20 cellular contexts compared by ENCODE assay signal in genomic region chr4:158099686-158100085, GRCh38.
"Had no signal": no experiment of that assay in that cellular context is flagged by ENCODE, and none has a peak within 500 bp of the region (broad histone marks: within the 10 kb centered on the region; RNA-seq: fewer than 3 reads in every experiment).

No MANE protein-coding gene starts in this region.

- H3K4me3 ChIP-seq: heart left ventricle, mucosa of descending colon, prostate gland, skin epidermis, suprapubic skin, thyroid gland, upper lobe of left lung, uterus had no signal

- H3K27me3 Mint-ChIP-seq: dendritic cell treated with granulocyte-macrophage colony-stimulating factor and Interleukin-4, amounts not matched to agents 40 ng/mL and 50 ng/mL, for 4 days had no signal

- H3K4me3 Mint-ChIP-seq: dendritic cell treated with granulocyte-macrophage colony-stimulating factor and Interleukin-4, amounts not matched to agents 40 ng/mL and 50 ng/mL, for 4 days; naive thymus-derived CD8-positive, alpha-beta T cell had no signal

- H3K27ac ChIP-seq: heart left ventricle, parathyroid adenoma, prostate gland, skin epidermis, suprapubic skin, thyroid gland, upper lobe of left lung, uterus had no signal

- H3K4me1 ChIP-seq: parathyroid adenoma, prostate gland, thyroid gland, upper lobe of left lung, uterus had no signal

- H2AFZ ChIP-seq: parathyroid adenoma had no signal

- H3K9ac ChIP-seq: parathyroid adenoma had no signal

- H3K36me3 ChIP-seq: heart left ventricle, prostate gland, suprapubic skin, thyroid gland, upper lobe of left lung, uterus had no signal

- H3K36me3 Mint-ChIP-seq: naive thymus-derived CD8-positive, alpha-beta T cell had no signal

- H3K27ac Mint-ChIP-seq: dendritic cell treated with granulocyte-macrophage colony-stimulating factor and Interleukin-4, amounts not matched to agents 40 ng/mL and 50 ng/mL, for 4 days; naive thymus-derived CD8-positive, alpha-beta T cell had no signal

- DNase-seq: cerebellar nuclear complex; foreskin melanocyte; heart left ventricle; hippocampal formation; kidney glomerular epithelial cell; mucosa of descending colon; naive thymus-derived CD8-positive, alpha-beta T cell; occipital lobe; stimulated activated CD4-positive, alpha-beta T cell treated with anti-CD3 and anti-CD28 coated beads, Interleukin-2, amount 100 ng/mL, for 24 hours; stimulated activated naive CD8-positive, alpha-beta T cell treated with anti-CD3 and anti-CD28 coated beads, Interleukin-15, Interleukin-2, amounts not matched to agents 100 U/mL and 50 U/mL, for 24 hours; thyroid gland; upper lobe of left lung; uterus had no signal

- FAIRE-seq: colon, islet of Langerhans had no signal

- H3K79me2 ChIP-seq: parathyroid adenoma had no signal

- H3K27me3 ChIP-seq: heart left ventricle, suprapubic skin, thyroid gland, upper lobe of left lung, uterus had no signal

- H3K9me3 ChIP-seq: heart left ventricle, mucosa of descending colon, prostate gland, suprapubic skin, thyroid gland, upper lobe of left lung, uterus had no signal
